1 cellular context compared by ENCODE assay signal in the genomic region with DNA sequence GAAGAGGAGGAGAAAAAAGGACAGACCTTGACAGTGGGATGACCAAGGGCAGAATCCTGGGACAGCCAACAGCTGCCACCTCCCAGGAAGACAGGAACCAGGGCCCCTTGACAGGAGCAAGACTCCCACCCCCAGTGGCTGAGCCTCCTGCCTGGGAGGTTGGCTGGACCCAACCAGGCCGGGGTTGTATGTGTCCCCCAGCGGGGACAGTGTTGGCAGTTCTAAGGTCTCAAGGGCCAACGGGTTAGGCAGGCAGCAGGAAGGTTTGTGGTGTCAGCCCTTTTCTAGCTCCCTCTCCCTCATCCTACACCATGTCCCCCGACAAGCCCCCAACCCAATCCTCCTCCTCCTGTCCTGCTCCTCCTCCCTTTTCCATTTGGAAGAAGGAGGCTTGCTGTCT.
TF ChIP-seq lines count a peak whose summit lies in the region.

No MANE protein-coding gene starts in this region.

TF ChIP-seq in H1, 55 proteins besides CTCF, POLR2A, EP300 and RAD21 (continued from another document):
- TF ChIP-seq, protein P1, sequence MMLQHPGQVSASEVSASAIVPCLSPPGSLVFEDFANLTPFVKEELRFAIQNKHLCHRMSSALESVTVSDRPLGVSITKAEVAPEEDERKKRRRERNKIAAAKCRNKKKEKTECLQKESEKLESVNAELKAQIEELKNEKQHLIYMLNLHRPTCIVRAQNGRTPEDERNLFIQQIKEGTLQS (IDR thresholded peaks at IDR 0.05; ENCODE audit: insufficient read depth, low read depth, low read length) = no peak
- TF ChIP-seq SP4 (IDR thresholded peaks at IDR 0.05; ENCODE audit: low read length) (no peak), GTF2F1 (IDR thresholded peaks at IDR 0.05; ENCODE audit: borderline replicate concordance, low read depth, low read length) (no peak), JUND (IDR thresholded peaks at IDR 0.05; ENCODE audit: low read length) (no peak)
- TF ChIP-seq, protein P2, sequence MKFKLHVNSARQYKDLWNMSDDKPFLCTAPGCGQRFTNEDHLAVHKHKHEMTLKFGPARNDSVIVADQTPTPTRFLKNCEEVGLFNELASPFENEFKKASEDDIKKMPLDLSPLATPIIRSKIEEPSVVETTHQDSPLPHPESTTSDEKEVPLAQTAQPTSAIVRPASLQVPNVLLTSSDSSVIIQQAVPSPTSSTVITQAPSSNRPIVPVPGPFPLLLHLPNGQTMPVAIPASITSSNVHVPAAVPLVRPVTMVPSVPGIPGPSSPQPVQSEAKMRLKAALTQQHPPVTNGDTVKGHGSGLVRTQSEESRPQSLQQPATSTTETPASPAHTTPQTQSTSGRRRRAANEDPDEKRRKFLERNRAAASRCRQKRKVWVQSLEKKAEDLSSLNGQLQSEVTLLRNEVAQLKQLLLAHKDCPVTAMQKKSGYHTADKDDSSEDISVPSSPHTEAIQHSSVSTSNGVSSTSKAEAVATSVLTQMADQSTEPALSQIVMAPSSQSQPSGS (IDR thresholded peaks at IDR 0.05; ENCODE audit: low read length) = no peak
